Comparison of ENCODE assay signal across 8 cellular contexts in the genomic region with DNA sequence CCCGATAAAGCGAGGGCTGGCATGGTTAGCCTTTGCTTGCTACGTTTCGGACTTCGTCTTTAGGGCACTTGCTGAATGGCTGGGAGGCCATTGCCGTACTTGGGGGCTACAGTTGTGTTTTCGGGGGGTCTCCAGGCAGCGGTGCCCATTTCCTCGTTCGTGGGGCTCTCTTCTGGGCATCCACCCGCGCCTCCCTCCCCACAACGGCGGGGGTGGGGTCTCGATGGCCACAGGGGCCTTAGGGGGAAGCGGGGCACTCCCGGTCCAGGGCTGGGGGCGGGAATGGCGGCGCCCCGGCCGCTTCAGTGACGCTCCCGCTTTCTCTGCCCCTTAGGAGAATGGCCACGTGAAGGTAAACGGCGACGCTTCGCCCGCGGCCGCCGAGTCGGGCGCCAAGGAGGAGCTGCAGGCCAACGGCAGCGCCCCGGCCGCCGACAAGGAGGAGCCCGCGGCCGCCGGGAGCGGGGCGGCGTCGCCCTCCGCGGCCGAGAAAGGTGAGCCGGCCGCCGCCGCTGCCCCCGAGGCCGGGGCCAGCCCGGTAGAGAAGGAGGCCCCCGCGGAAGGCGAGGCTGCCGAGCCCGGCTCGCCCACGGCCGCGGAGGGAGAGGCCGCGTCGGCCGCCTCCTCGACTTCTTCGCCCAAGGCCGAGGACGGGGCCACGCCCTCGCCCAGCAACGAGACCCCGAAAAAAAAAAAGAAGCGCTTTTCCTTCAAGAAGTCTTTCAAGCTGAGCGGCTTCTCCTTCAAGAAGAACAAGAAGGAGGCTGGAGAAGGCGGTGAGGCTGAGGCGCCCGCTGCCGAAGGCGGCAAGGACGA. TPM values are rescaled to one million over a fixed set of nuclear protein-coding genes. Genes with fewer than 3 reads are reported as not detected.
DNase-seq lines count a peak whose midpoint lies in the region; ATAC-seq, FAIRE-seq and TF ChIP-seq lines count a peak whose summit lies in the region.

No MANE protein-coding gene starts in this region.

- TF ChIP-seq EP300 in upper lobe of left lung (IDR thresholded peaks at IDR 0.05): no peak

- peaks cover 23% of the 10 kb centered on the region for H3K4me1 Mint-ChIP-seq in mesothelial cell of epicardium

- dilution Hi-C loops in endothelial cell of umbilical vein (cut with MboI; ENCODE audit: extremely low pct_ligation_motif_present, low sequenced_read_pairs): no loop called here

- H3K4me3 Mint-ChIP-seq in mesothelial cell of epicardium: peak overlapping the region; percentile 56

- H3K9me3 Mint-ChIP-seq in mesothelial cell of epicardium: no peaks in the 10 kb centered on the region

- H2AFZ ChIP-seq in OCI-LY3 (ENCODE audit: low read depth, low read length) (no peak overlapping the region), endothelial cell of umbilical vein (ENCODE audit: low read depth, low read length) (no peak overlapping the region)

- H3K79me2 ChIP-seq in OCI-LY3 (ENCODE audit: low read length) (peaks cover 78% of the 10 kb centered on the region), endothelial cell of umbilical vein (ENCODE audit: control insufficient read depth, insufficient read depth, low read length) (peaks cover 59% of the 10 kb centered on the region)

- peak overlapping the region; percentile 81 for H3K9ac ChIP-seq in OCI-LY3 (ENCODE audit: low read length)
- H3K9ac ChIP-seq in endothelial cell of umbilical vein (replicated peaks; ENCODE audit: extremely low read depth, insufficient read depth, low read length): peak overlapping the region; percentile 100

- intact Hi-C loops in endothelial cell of umbilical vein (cut with micrococcal nuclease): loop anchor here (1.0 to 5.0 kb wide), 8 partner anchors 20 to 1079 kb away; no protein-coding TSS in a partner anchor

- H3K27me3 ChIP-seq in OCI-LY3 (ENCODE audit: low read depth, low read length): no peaks in the 10 kb centered on the region
- H3K27me3 ChIP-seq in endothelial cell of umbilical vein (ENCODE audit: control insufficient read depth in 2 of 2, insufficient read depth in 2 of 2, low read length in 2 of 2): no peaks in the 10 kb centered on the region
- H3K27me3 ChIP-seq in upper lobe of left lung: no peaks in the 10 kb centered on the region

- H3K27ac Mint-ChIP-seq in mesothelial cell of epicardium: peak overlapping the region; percentile 96

- no peak for FAIRE-seq in endothelial cell of umbilical vein (lab: Jason Lieb, UNC)

- TF ChIP-seq POLR2A in endothelial cell of umbilical vein (IDR thresholded peaks at IDR 0.05; ENCODE audit: low read depth, low read length): no peak
- TF ChIP-seq POLR2A in upper lobe of left lung (IDR thresholded peaks at IDR 0.05): no peak

- H3K4me1 ChIP-seq in OCI-LY3 (ENCODE audit: low read length) (peaks cover 6% of the 10 kb centered on the region), endothelial cell of umbilical vein (ENCODE audit: control insufficient read depth, extremely low read depth, insufficient read depth, low read length) (peaks cover 24% of the 10 kb centered on the region), upper lobe of left lung (peaks cover 0 to 46% (median 12%) of the 10 kb centered on the region in 4 donors)

- H3K4me3 ChIP-seq in OCI-LY3 (ENCODE audit: low read length) (peak overlapping the region; percentile 100), endothelial cell of umbilical vein (replicated peaks in 1 of 3; ENCODE audit: insufficient read depth in 1 of 3, low read depth in 1 of 3, low read length in 3 of 3) (peak overlapping the region; percentile 52 to 100 (median 81)), upper lobe of left lung (peak overlapping the region; percentile 39 to 77 (median 56))

- no TSS peak for BruUV-seq in endothelial cell of umbilical vein (replicated peaks; lab: Mats Ljungman, UMichigan)

- H3K36me3 Mint-ChIP-seq in mesothelial cell of epicardium: peaks cover 15% of the 10 kb centered on the region

- H4K20me1 ChIP-seq in OCI-LY3 (ENCODE audit: insufficient read depth, low read length) (peaks cover 42% of the 10 kb centered on the region), endothelial cell of umbilical vein (replicated peaks; ENCODE audit: control insufficient read depth, extremely low read depth, insufficient read depth, low read length) (peaks cover 4% of the 10 kb centered on the region)

- H3K9me3 ChIP-seq in OCI-LY3 (ENCODE audit: insufficient read depth, low read length) (no peaks in the 10 kb centered on the region), endothelial cell of umbilical vein (replicated peaks; ENCODE audit: control insufficient read depth, insufficient read depth, low read length) (no peaks in the 10 kb centered on the region), upper lobe of left lung (no peaks in the 10 kb centered on the region)

- no peak for TF ChIP-seq CTCF in OCI-LY3 (IDR thresholded peaks at IDR 0.05; ENCODE audit: low read depth, low read length)
- TF ChIP-seq CTCF in endothelial cell of umbilical vein (IDR thresholded peaks at IDR 0.05; ENCODE audit: extremely low read depth in 1 of 2, insufficient read depth in 1 of 2, low read depth in 1 of 2, low read length in 2 of 2): no peak
- TF ChIP-seq CTCF in mesothelial cell of epicardium (IDR thresholded peaks at IDR 0.05; ENCODE audit: unreplicated experiment): no peak
- TF ChIP-seq CTCF in upper lobe of left lung (IDR thresholded peaks at IDR 0.05): peak in 1 of 6 experiments; percentile 4

- H3K27me3 Mint-ChIP-seq in mesothelial cell of epicardium (ENCODE audit: low read depth): no peaks in the 10 kb centered on the region

- POLR2A ChIA-PET in endothelial cell of umbilical vein (lab: Charles Lee): interaction anchor here (0.6 to 1.4 kb wide), 6 partner anchors 363 to 982 kb away, joined by 3 to 4 read pairs (median 4); no protein-coding TSS in a partner anchor

- peaks cover 31% of the 10 kb centered on the region for H3K36me3 ChIP-seq in OCI-LY3 (replicated peaks; ENCODE audit: low read depth, low read length)
- peaks cover 0 to 7% of the 10 kb centered on the region in 2 experiments for H3K36me3 ChIP-seq in endothelial cell of umbilical vein (ENCODE audit: control insufficient read depth in 2 of 2, extremely low read depth in 1 of 2, insufficient read depth in 2 of 2, low read length in 2 of 2)
- H3K36me3 ChIP-seq in upper lobe of left lung: no peaks in the 10 kb centered on the region

- peak in 1 of 2 donors; percentile 2 for ATAC-seq in upper lobe of left lung (ENCODE audit: low FRiP score in 2 of 2)

- H3K4me2 ChIP-seq in OCI-LY3 (ENCODE audit: low read length) (peak overlapping the region; percentile 88), endothelial cell of umbilical vein (ENCODE audit: insufficient read depth, low read length) (peak overlapping the region; percentile 94)

- H3K27ac ChIP-seq in OCI-LY3 (ENCODE audit: low read length) (peak overlapping the region; percentile 58), endothelial cell of umbilical vein (ENCODE audit: insufficient read depth, low read depth, low read length) (peak overlapping the region; percentile 100), upper lobe of left lung (peak overlapping the region; percentile 86 to 96 (median 92))

- 31% methylated on average over 25 to 57 of the region's 87 CpGs for WGBS in upper lobe of left lung, 2 donors

- CTCF ChIA-PET in endothelial cell of umbilical vein (lab: Charles Lee): interaction anchor here (0.6 to 4.7 kb wide), 84 partner anchors 9 to 1522 kb away, joined by 3 to 58 read pairs (median 5); no protein-coding TSS in a partner anchor

- H3K9me1 ChIP-seq in endothelial cell of umbilical vein (replicated peaks; ENCODE audit: control insufficient read depth, extremely low read depth, insufficient read depth, low read length): no peaks in the 10 kb centered on the region

- peak; percentile 18 for DNase-seq in NCI-H345 (lab: John Stamatoyannopoulos, UW)
- no peak for DNase-seq in NCI-H345 treated with DMSO at 0.1 percent for 48 hours (lab: John Stamatoyannopoulos, UW; ENCODE audit: unreplicated experiment)
- peak; percentile 28 for DNase-seq in endothelial cell of umbilical vein (ENCODE audit: low read depth, low spot score)
- DNase-seq in mesothelial cell of epicardium (ENCODE audit: low spot score in 2 of 2, unreplicated experiment in 2 of 2): peak in 1 of 2 experiments; percentile 56
- DNase-seq in upper lobe of left lung: peak in 1 of 2 donors; percentile 90
- DNase-seq in NOMO-1 treated with dmso at 0.1 percent for 144 hours (lab: John Stamatoyannopoulos, UW; ENCODE audit: unreplicated experiment): no peak
- no peak for DNase-seq in DMS 273 (lab: John Stamatoyannopoulos, UW; ENCODE audit: unreplicated experiment)

TF ChIP-seq in endothelial cell of umbilical vein, 7 proteins besides CTCF, POLR2A, EP300 and RAD21:
- TF ChIP-seq EZH2 (IDR thresholded peaks at IDR 0.05; ENCODE audit: borderline replicate concordance, low read depth, low read length, severe bottlenecking): no peak
- TF ChIP-seq FOS (IDR thresholded peaks at IDR 0.05; ENCODE audit: borderline replicate concordance, insufficient read depth, low read length): no peak
- TF ChIP-seq JUN (IDR thresholded peaks at IDR 0.05; ENCODE audit: borderline replicate concordance, insufficient read depth, insufficient read length, low read depth): no peak
- no peak for TF ChIP-seq POLR2AphosphoS5 (IDR thresholded peaks at IDR 0.05; ENCODE audit: insufficient read depth, low read depth, low read length)
- no peak for TF ChIP-seq GATA2 (IDR thresholded peaks at IDR 0.05; ENCODE audit: insufficient read depth, insufficient read length, low read depth, low read length)
- TF ChIP-seq, protein P1, sequence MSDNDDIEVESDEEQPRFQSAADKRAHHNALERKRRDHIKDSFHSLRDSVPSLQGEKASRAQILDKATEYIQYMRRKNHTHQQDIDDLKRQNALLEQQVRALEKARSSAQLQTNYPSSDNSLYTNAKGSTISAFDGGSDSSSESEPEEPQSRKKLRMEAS (IDR thresholded peaks at IDR 0.05; ENCODE audit: insufficient read depth, insufficient read length): peak; percentile 9
TF ChIP-seq in endothelial cell of umbilical vein: peak in this region for 1.

RNA-seq across cellular contexts. Expression of gene MARCKS, which starts 2.4 kb away (rescaled TPM):
- total RNA-seq in endothelial cell of umbilical vein (315 and 320 TPM in 2 replicates), mesothelial cell of epicardium (174 to 179 TPM (median 174 TPM) in 3 replicates), upper lobe of left lung (10 to 100 TPM; 26.3 to 85.8 (median 42.2) TPM)
- 49.4 and 59.5 TPM in 2 replicates for polyA plus RNA-seq in endothelial cell of umbilical vein
- polyA plus RNA-seq in endothelial cell of umbilical vein (2011; cell fraction: cytosol; rRNA removed): 48.1 and 49.8 TPM in 2 replicates
- polyA plus RNA-seq in endothelial cell of umbilical vein (2011; cell fraction: nucleus; rRNA removed): 29.3 and 49.6 TPM in 2 replicates
- polyA plus RNA-seq in endothelial cell of umbilical vein (2012): 92.8 and 127 TPM in 2 replicates
- 50.2 and 68.0 TPM in 2 replicates for polyA minus RNA-seq in endothelial cell of umbilical vein
- polyA minus RNA-seq in endothelial cell of umbilical vein (2011; cell fraction: cytosol; rRNA and poly(A)+ RNA removed): 0.41 TPM
- 47.8 and 63.8 TPM in 2 replicates for polyA minus RNA-seq in endothelial cell of umbilical vein (2011; cell fraction: nucleus; rRNA and poly(A)+ RNA removed)

Comparison
In these comparisons a context has a peak if more than half of its experiments do, and no peak if none do; other contexts are left out.
1. DNase-seq: peak in NCI-H345 (single experiment) and endothelial cell of umbilical vein (single experiment); none in NCI-H345 treated with DMSO at 0.1 percent for 48 hours (single experiment), NOMO-1 treated with dmso at 0.1 percent for 144 hours (single experiment) and DMS 273 (single experiment).
2. Peak in every context shown above with its lines, with median percentiles within 50 percentile points of each other: H3K27ac ChIP-seq and H3K4me3 ChIP-seq.